8 cellular contexts compared by ENCODE assay signal in the genomic region with DNA sequence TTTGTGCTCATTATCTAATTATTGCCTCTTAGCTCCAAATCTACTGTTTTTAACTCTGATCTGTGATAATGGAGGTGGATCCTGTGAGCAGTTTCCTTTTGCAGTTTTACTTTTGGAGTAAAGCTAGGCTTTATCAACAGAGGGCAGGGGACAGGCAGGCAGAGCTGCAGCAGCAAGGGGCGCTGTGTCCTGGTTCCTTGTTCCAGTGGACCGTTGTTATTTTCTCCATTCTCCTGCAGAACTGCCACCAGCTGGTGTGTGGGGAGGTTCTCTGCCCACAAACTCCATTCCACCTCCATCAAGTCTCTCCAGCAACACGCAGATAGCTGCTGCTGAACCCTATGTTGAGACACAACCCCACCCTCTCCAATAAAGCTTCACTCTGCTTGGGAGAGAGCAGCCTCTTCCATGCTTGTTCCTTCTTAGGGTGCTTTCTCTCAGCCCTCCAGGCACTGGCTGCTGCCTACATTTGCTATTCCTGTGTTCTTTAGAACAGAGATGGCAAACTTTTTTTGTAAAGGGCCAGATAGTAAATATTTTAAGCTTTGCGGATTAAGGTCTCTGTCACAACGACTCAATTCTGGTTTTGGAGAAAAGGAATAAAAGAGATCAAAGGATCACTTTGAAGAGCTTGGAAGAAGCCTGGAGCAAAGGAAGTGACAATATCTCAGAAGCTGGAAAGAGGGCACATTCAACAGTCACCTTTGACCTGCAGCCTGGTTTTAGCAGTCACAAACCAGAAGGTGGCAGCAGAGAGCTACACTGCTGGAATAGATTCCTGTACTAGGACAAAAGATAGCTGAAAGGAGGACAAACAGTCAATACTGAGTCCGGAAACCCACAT.
DNase-seq lines count a peak whose midpoint lies in the region; ATAC-seq, FAIRE-seq and TF ChIP-seq lines count a peak whose summit lies in the region.

No MANE protein-coding gene starts in this region.

- TF ChIP-seq CTCF in D721Med (IDR thresholded peaks at IDR 0.05; ENCODE audit: insufficient read depth, missing control alignments): peak; percentile 96
- peak; percentile 98 for TF ChIP-seq CTCF in activated B cell treated with CpG ODN at 0.5 μM for 24 hours (IDR thresholded peaks at IDR 0.05)
- peak; percentile 58 to 78 for TF ChIP-seq CTCF in tibial artery (IDR thresholded peaks at IDR 0.05)

- no peaks in the 10 kb centered on the region for H3K27me3 Mint-ChIP-seq in activated B cell treated with CpG ODN at 0.5 μM for 24 hours

- H3K27ac ChIP-seq in tibial artery: no peak overlapping the region

- H3K27ac Mint-ChIP-seq in activated B cell treated with CpG ODN at 0.5 μM for 24 hours: no peak overlapping the region

- no peaks in the 10 kb centered on the region for H3K27me3 ChIP-seq in tibial artery

- TF ChIP-seq POLR2A in erythroblast (IDR thresholded peaks at IDR 0.05; ENCODE audit: low read length): no peak

- no peak overlapping the region for H3K4me3 ChIP-seq in tibial artery

- ATAC-seq in HG03196 (IDR thresholded peaks at IDR 0.05; ENCODE audit: unreplicated experiment): peak; percentile 90
- ATAC-seq in activated B cell treated with CpG ODN at 0.5 μM for 24 hours (ENCODE audit: low read depth): peak; percentile 56

- POLR2A ChIA-PET in activated B cell treated with CpG ODN at 0.5 μM for 24 hours (lab: Charles Lee): no interaction called here

- FAIRE-seq in D721Med (lab: Jason Lieb, UNC): peak; percentile 97

- no peaks in the 10 kb centered on the region for H3K9me3 ChIP-seq in tibial artery

- H3K36me3 Mint-ChIP-seq in activated B cell treated with CpG ODN at 0.5 μM for 24 hours (ENCODE audit: low read depth): no peaks in the 10 kb centered on the region

- no peaks in the 10 kb centered on the region for H3K36me3 ChIP-seq in tibial artery

- no peak overlapping the region for H3K4me3 Mint-ChIP-seq in activated B cell treated with CpG ODN at 0.5 μM for 24 hours

- no peaks in the 10 kb centered on the region for H3K4me1 ChIP-seq in tibial artery

- CTCF ChIA-PET in activated B cell treated with CpG ODN at 0.5 μM for 24 hours (lab: Charles Lee): interaction anchor here (0.5 to 1.8 kb wide), 10 partner anchors 9 to 340 kb away, joined by 3 to 5 read pairs (median 4); no protein-coding TSS in a partner anchor

- DNase-seq in D721Med (ENCODE audit: insufficient read length, low spot score) (peak; percentile 14), GM19240 (ENCODE audit: insufficient read length, low spot score) (peak; percentile 11), NCI-H2171 treated with DMSO at 0.1 percent for 48 hours (lab: John Stamatoyannopoulos, UW) (peak; percentile 81), activated B cell treated with CpG ODN at 0.5 μM for 24 hours (no peak), erythroblast (lab: John Stamatoyannopoulos, UW) (peak; percentile 79 to 88), myocyte (ENCODE audit: low read depth) (peak; percentile 74), tibial artery (peak; percentile 50 to 59)

- H3K9me3 Mint-ChIP-seq in activated B cell treated with CpG ODN at 0.5 μM for 24 hours: no peaks in the 10 kb centered on the region

- H3K4me1 Mint-ChIP-seq in activated B cell treated with CpG ODN at 0.5 μM for 24 hours: no peaks in the 10 kb centered on the region

- intact Hi-C loops in activated B cell treated with CpG ODN at 0.5 μM for 24 hours (cut with micrococcal nuclease): loop anchor here (1.0 kb wide), 1 partner anchor 1557 kb away; no protein-coding TSS in a partner anchor
- intact Hi-C loops in tibial artery (cut with DNase I; ENCODE audit: low total_unique reads): no loop called here
